In the genomic region with DNA sequence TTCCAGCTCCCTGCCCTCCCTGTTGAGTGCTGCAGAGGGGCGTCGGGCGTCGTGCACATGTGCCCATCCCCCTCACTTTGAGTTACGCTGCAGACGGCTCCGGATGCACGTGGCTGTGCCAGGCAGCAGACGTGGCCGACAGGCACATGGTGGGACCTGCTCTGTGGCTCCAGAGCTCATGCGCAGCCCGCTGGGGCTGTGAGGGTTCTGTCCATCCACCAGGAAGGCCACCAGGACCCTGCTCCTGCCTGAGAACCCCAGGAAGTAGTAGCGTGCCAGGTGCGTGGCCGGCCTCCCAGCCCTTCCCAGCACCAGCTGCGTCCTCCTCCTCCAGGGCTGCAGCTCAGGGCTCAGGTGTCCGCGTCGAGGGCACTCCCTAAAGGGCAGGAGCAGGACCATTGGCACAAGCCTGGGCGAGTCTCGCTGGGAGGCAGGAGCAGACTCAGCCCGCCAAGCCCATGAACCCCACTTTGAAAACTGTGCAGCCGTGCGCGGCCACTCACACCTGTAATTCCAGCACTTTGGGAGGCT, we compare ENCODE assay signal across 14 cellular contexts. TPM values are rescaled to one million over a fixed set of nuclear protein-coding genes. Genes with fewer than 3 reads are reported as not detected.
DNase-seq lines count a peak whose midpoint lies in the region; ATAC-seq lines count a peak whose summit lies in the region.
"Had no signal": no experiment of that assay in that cellular context is flagged by ENCODE, and none has a peak within 500 bp of the region (broad histone marks: within the 10 kb centered on the region; RNA-seq: fewer than 3 reads in every experiment).

No MANE protein-coding gene starts in this region.

- DNase-seq in NCI-H1417 (lab: John Stamatoyannopoulos, UW) (peak in 2 of 3 experiments; percentile 23 to 58), NCI-H1417 treated with DMSO at 0.1 percent for 48 hours (lab: John Stamatoyannopoulos, UW) (no peak), NCI-H510A (lab: John Stamatoyannopoulos, UW) (peak; percentile 64), left cardiac atrium (peak; percentile 20), posterior vena cava (ENCODE audit: low spot score) (peak; percentile 78), hepatic stellate cell (ENCODE audit: low spot score) (no peak)
- DNase-seq in stimulated activated CD4-positive, alpha-beta T cell treated with anti-CD3 and anti-CD28 coated beads, Interleukin-4, amount 100 ng/mL, for 4 hours, result no peak
- DNase-seq: CD4-positive, CD25-positive, alpha-beta regulatory T cell; GF-D8; stimulated activated CD4-positive, alpha-beta T cell treated with anti-CD3 and anti-CD28 coated beads, Interleukin-4, amount 100 ng/mL, for 1 hour; trophoblast cell had no signal

- intact Hi-C loops in left cardiac atrium (cut with DNase I) (no loop called here), posterior vena cava (cut with DNase I) (no loop called here)

- ATAC-seq in left cardiac atrium (no peak), GM19395 (IDR thresholded peaks at IDR 0.05; ENCODE audit: unreplicated experiment) (no peak)
- ATAC-seq: naive thymus-derived CD8-positive, alpha-beta T cell had no signal

RNA-seq across cellular contexts. Expression of gene ELFN1, which starts 25.0 kb away (rescaled TPM):
- total RNA-seq in left cardiac atrium, result 1 to 10 TPM; 6.0 to 9.5 TPM
- 1 to 10 TPM; 1.2 to 1.8 TPM for total RNA-seq in posterior vena cava
- total RNA-seq: CD4-positive, CD25-positive, alpha-beta regulatory T cell; M059J; naive thymus-derived CD8-positive, alpha-beta T cell had no signal

Comparison
In these comparisons a context has a peak if more than half of its experiments do, and no peak if none do; other contexts are left out.
1. DNase-seq: peak in NCI-H1417 (2 of 3), NCI-H510A (single experiment), left cardiac atrium (single experiment) and posterior vena cava (single experiment); none in NCI-H1417 treated with DMSO at 0.1 percent for 48 hours (single experiment), stimulated activated CD4-positive, alpha-beta T cell treated with anti-CD3 and anti-CD28 coated beads, Interleukin-4, amount 100 ng/mL, for 4 hours (0 of 2) and hepatic stellate cell (single experiment).